28 cellular contexts compared by ENCODE assay signal in the genomic region with DNA sequence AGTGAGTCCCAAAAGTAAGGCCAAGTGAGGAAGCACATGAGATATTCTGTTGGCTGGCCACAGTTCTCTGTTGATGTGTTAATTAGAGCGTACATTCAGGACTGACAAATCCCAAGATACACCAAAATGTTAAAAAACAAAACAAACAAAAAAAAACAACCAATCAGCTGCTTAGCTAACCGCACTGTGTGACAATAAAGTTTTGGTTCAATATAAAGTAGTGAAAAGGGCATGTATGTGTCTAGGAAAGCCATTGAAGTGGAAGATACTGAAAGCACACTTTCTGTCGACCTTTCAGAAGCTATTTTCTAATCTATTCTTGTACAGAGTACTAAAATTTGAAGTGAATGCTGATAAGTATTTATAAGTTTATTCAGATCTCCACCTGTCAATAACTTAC. TPM values are rescaled to one million over a fixed set of nuclear protein-coding genes. Genes with fewer than 3 reads are reported as not detected.
DNase-seq lines count a peak whose midpoint lies in the region; ATAC-seq, FAIRE-seq and TF ChIP-seq lines count a peak whose summit lies in the region.
"Had no signal": no experiment of that assay in that cellular context is flagged by ENCODE, and none has a peak within 500 bp of the region (broad histone marks: within the 10 kb centered on the region; RNA-seq: fewer than 3 reads in every experiment).

No MANE protein-coding gene starts in this region.

- no peak overlapping the region for H3K4me3 ChIP-seq in HepG2 (replicated peaks in 1 of 3; ENCODE audit: insufficient read depth in 1 of 3, low read depth in 2 of 3, low read length in 3 of 3)
- H3K4me3 ChIP-seq in right lobe of liver, result no peak overlapping the region
- H3K4me3 ChIP-seq in GM23338, result no peak overlapping the region
- H3K4me3 ChIP-seq in GM12878, result no peak overlapping the region
- H3K4me3 ChIP-seq in esophagus squamous epithelium, result no peak overlapping the region
- H3K4me3 ChIP-seq: A549 had no signal

- BruUV-seq in HepG2 (replicated peaks; lab: Mats Ljungman, UMichigan) (no TSS peak), GM12878 (replicated peaks; lab: Mats Ljungman, UMichigan) (no TSS peak)

- no peaks in the 10 kb centered on the region for H3K36me3 ChIP-seq in HepG2 (replicated peaks in 1 of 2; ENCODE audit: control insufficient read depth in 1 of 2, insufficient read depth in 2 of 2, low read length in 2 of 2)
- no peaks in the 10 kb centered on the region for H3K36me3 ChIP-seq in right lobe of liver
- H3K36me3 ChIP-seq in GM23338 (ENCODE audit: insufficient read depth), result no peaks in the 10 kb centered on the region
- no peaks in the 10 kb centered on the region for H3K36me3 ChIP-seq in GM12878 (ENCODE audit: control insufficient read depth in 2 of 2, insufficient read depth in 2 of 2, low read length in 1 of 2)
- no peaks in the 10 kb centered on the region for H3K36me3 ChIP-seq in esophagus squamous epithelium

- no peaks in the 10 kb centered on the region for H3K9me3 Mint-ChIP-seq in GM23338
- H3K9me3 Mint-ChIP-seq: CD4-positive, alpha-beta memory T cell had no signal

- no peak for TF ChIP-seq CTCF in HepG2 (CRISPR knock-in tag; IDR thresholded peaks at IDR 0.05)
- no peak for TF ChIP-seq CTCF in right lobe of liver (IDR thresholded peaks at IDR 0.05)
- no peak for TF ChIP-seq CTCF in GM23338 (conservative IDR thresholded peaks at IDR 0.05; ENCODE audit: low read depth in 2 of 2)
- TF ChIP-seq CTCF in GM12878 (IDR thresholded peaks at IDR 0.05 in 2 of 3, conservative IDR thresholded peaks at IDR 0.05 in 1 of 3; ENCODE audit: control insufficient read depth in 2 of 3, extremely low read depth in 1 of 3, insufficient read depth in 1 of 3, low read depth in 3 of 3, low read length in 3 of 3), result no peak
- TF ChIP-seq CTCF in esophagus squamous epithelium (IDR thresholded peaks at IDR 0.05), result no peak

- RAD21 ChIA-PET in GM12878 (lab: Charles Lee; ENCODE audit: unreplicated experiment), result no interaction called here

- no peak for DNase-seq in HepG2 (ENCODE audit: low spot score)
- no peak for DNase-seq in right lobe of liver
- no peak for DNase-seq in GM23338 (ENCODE audit: low spot score)
- no peak for DNase-seq in GM12878 (ENCODE audit: low read depth, low spot score)
- DNase-seq in HuH-7.5 (ENCODE audit: low spot score), result no peak
- DNase-seq in Right ventricle myocardium inferior (ENCODE audit: missing footprints), result no peak
- no peak for DNase-seq in esophagus squamous epithelium (lab: John Stamatoyannopoulos, UW)
- DNase-seq: AML-193; C1 segment of cervical spinal cord; CD4-positive, alpha-beta memory T cell; CD4-positive, CD25-positive, alpha-beta regulatory T cell; CD8-positive, alpha-beta memory T cell; COR-L47; DMS 273 treated with DMSO at 0.1 percent for 48 hours; DMS153; DMS53; DMS79; DND-41; EL; GDM1 had no signal

- H3K4me1 Mint-ChIP-seq in GM23338, result no peaks in the 10 kb centered on the region
- H3K4me1 Mint-ChIP-seq: B cell; CD14-positive monocyte; CD4-positive, alpha-beta memory T cell; CD4-positive, CD25-positive, alpha-beta regulatory T cell; CD8-positive, alpha-beta memory T cell had no signal

- H4K20me1 ChIP-seq in HepG2 (ENCODE audit: insufficient read depth, low read length) (no peaks in the 10 kb centered on the region), GM23338 (replicated peaks; ENCODE audit: insufficient read depth) (no peaks in the 10 kb centered on the region), GM12878 (ENCODE audit: control insufficient read depth, insufficient read depth) (no peaks in the 10 kb centered on the region)

- 9% methylated on average over 3 of the region's 3 CpGs for WGBS in HepG2 (ENCODE audit: low lambda C conversion rate)
- WGBS in right lobe of liver (ENCODE audit: insufficient coverage, low coverage, low lambda C conversion rate, missing lambda C conversion rate), result 86% methylated on average over 3 of the region's 3 CpGs
- WGBS in GM12878 (ENCODE audit: insufficient coverage, insufficient replicate concordance, low lambda C conversion rate, missing lambda C conversion rate), result 36% methylated on average over 3 of the region's 3 CpGs
- 78 to 79% methylated on average over 3 of the region's 3 CpGs for WGBS in esophagus squamous epithelium, 2 donors

- no peak overlapping the region for H3K27ac Mint-ChIP-seq in GM23338
- H3K27ac Mint-ChIP-seq: B cell; CD14-positive monocyte; CD4-positive, alpha-beta memory T cell; CD4-positive, CD25-positive, alpha-beta regulatory T cell; CD8-positive, alpha-beta memory T cell had no signal

- SMC1A ChIA-PET in GM12878 (lab: Charles Lee; ENCODE audit: uncharacterized antibody, unreplicated experiment), result no interaction called here

- H3K27me3 ChIP-seq in HepG2 (ENCODE audit: control insufficient read depth in 1 of 2, insufficient read depth in 2 of 2, low read length in 2 of 2), result no peaks in the 10 kb centered on the region
- no peaks in the 10 kb centered on the region for H3K27me3 ChIP-seq in right lobe of liver
- no peaks in the 10 kb centered on the region for H3K27me3 ChIP-seq in GM23338 (ENCODE audit: insufficient read depth)
- no peaks in the 10 kb centered on the region for H3K27me3 ChIP-seq in GM12878 (replicated peaks in 1 of 2; ENCODE audit: control insufficient read depth in 2 of 2, insufficient read depth in 2 of 2, low read length in 1 of 2)
- no peaks in the 10 kb centered on the region for H3K27me3 ChIP-seq in esophagus squamous epithelium

- CTCF ChIA-PET in HepG2 (lab: Yijun Ruan, JAX; ENCODE audit: low intra/inter-chr PET ratio, low total read pairs) (no interaction called here), GM12878 (lab: Yijun Ruan, JAX) (no interaction called here)

- H3K9me3 ChIP-seq in HepG2 (ENCODE audit: low read length) (no peaks in the 10 kb centered on the region), right lobe of liver (no peaks in the 10 kb centered on the region), GM12878 (replicated peaks; ENCODE audit: control insufficient read depth, insufficient read depth, low read length) (no peaks in the 10 kb centered on the region; the same call in 2 of the 3 replicates), esophagus squamous epithelium (no peaks in the 10 kb centered on the region)
- H3K9me3 ChIP-seq: A549 had no signal

- H2AFZ ChIP-seq in HepG2 (ENCODE audit: low read length) (no peak overlapping the region), GM23338 (peak overlapping the region; percentile 16; the same call in 1 of the 2 replicates), GM12878 (ENCODE audit: control insufficient read depth, low read depth, low read length) (no peak overlapping the region)

- TF ChIP-seq POLR2A in HepG2 (IDR thresholded peaks at IDR 0.05; ENCODE audit: insufficient read depth in 1 of 2, low read depth in 2 of 2, low read length in 2 of 2) (no peak), right lobe of liver (IDR thresholded peaks at IDR 0.05) (no peak), GM12878 (IDR thresholded peaks at IDR 0.05; ENCODE audit: low read depth, low read length) (no peak), esophagus squamous epithelium (IDR thresholded peaks at IDR 0.05) (no peak)

- in situ Hi-C loops in HepG2 (cut with HindIII; ENCODE audit: extremely low pct_ligation_motif_present, low pct_unique_long_range_greater_than_20kb), result no loop called here
- in situ Hi-C loops in GM12878 (cut with MboI), result no loop called here

- H3K27ac ChIP-seq in HepG2 (ENCODE audit: extremely low read length, insufficient read depth, low read length) (no peak overlapping the region), right lobe of liver (no peak overlapping the region), GM23338 (ENCODE audit: low read depth) (no peak overlapping the region), GM12878 (ENCODE audit: control insufficient read depth, insufficient read depth) (no peak overlapping the region), esophagus squamous epithelium (no peak overlapping the region)
- H3K27ac ChIP-seq: 22Rv1, A549 had no signal

- H3K4me1 ChIP-seq in HepG2 (ENCODE audit: insufficient read depth, low read length) (no peaks in the 10 kb centered on the region), right lobe of liver (no peaks in the 10 kb centered on the region), GM23338 (ENCODE audit: insufficient read depth) (no peaks in the 10 kb centered on the region), GM12878 (ENCODE audit: control insufficient read depth, insufficient read depth, low read length) (no peaks in the 10 kb centered on the region), esophagus squamous epithelium (no peaks in the 10 kb centered on the region)
- H3K4me1 ChIP-seq: A549 had no signal

- H3K4me3 Mint-ChIP-seq in GM23338, result no peak overlapping the region
- H3K4me3 Mint-ChIP-seq: B cell; CD14-positive monocyte; CD4-positive, alpha-beta memory T cell; CD4-positive, CD25-positive, alpha-beta regulatory T cell; CD8-positive, alpha-beta memory T cell had no signal

- no peaks in the 10 kb centered on the region for H3K36me3 Mint-ChIP-seq in GM23338 (ENCODE audit: low read depth)
- H3K36me3 Mint-ChIP-seq: CD14-positive monocyte; CD4-positive, alpha-beta memory T cell; CD8-positive, alpha-beta memory T cell had no signal

- no peak for TF ChIP-seq RAD21 in HepG2 (CRISPR knock-in tag; IDR thresholded peaks at IDR 0.05)
- TF ChIP-seq RAD21 in GM12878 (IDR thresholded peaks at IDR 0.05; ENCODE audit: insufficient read depth, low read depth, low read length), result no peak

- H3K27me3 Mint-ChIP-seq in GM23338 (ENCODE audit: insufficient read depth, low read depth, poor library complexity), result peaks cover 2% of the 10 kb centered on the region
- H3K27me3 Mint-ChIP-seq: CD4-positive, CD25-positive, alpha-beta regulatory T cell had no signal

- no peak for TF ChIP-seq EP300 in HepG2 (IDR thresholded peaks at IDR 0.05; ENCODE audit: low read depth in 2 of 2, low read length in 2 of 2)
- TF ChIP-seq EP300 in HepG2 (CRISPR knock-in tag; IDR thresholded peaks at IDR 0.05; ENCODE audit: borderline replicate concordance), result no peak
- TF ChIP-seq EP300 in GM12878 (IDR thresholded peaks at IDR 0.05; ENCODE audit: borderline replicate concordance in 1 of 2, control insufficient read depth in 1 of 2, low read depth in 2 of 2, low read length in 2 of 2), result no peak

- H3K9ac ChIP-seq in HepG2 (ENCODE audit: insufficient read depth, low read depth, low read length) (no peak overlapping the region), GM12878 (ENCODE audit: control insufficient read depth, insufficient read depth, low read length) (no peak overlapping the region)

- no peaks in the 10 kb centered on the region for H3F3A ChIP-seq in GM23338 (replicated peaks; ENCODE audit: low read depth)

- FAIRE-seq in HepG2 (lab: Jason Lieb, UNC) (no peak), GM12878 (lab: Jason Lieb, UNC) (no peak)
- FAIRE-seq: A549, GM12892, GM18507 had no signal

- no peaks in the 10 kb centered on the region for H3K79me2 ChIP-seq in HepG2 (ENCODE audit: insufficient read depth, low read length)
- H3K79me2 ChIP-seq in GM23338 (replicated peaks; ENCODE audit: insufficient read depth), result no peaks in the 10 kb centered on the region
- H3K79me2 ChIP-seq in GM12878 (ENCODE audit: control insufficient read depth, insufficient read depth, low read length), result no peaks in the 10 kb centered on the region

- intact Hi-C loops in HepG2 (cut with micrococcal nuclease; ENCODE audit: unreplicated experiment), result no loop called here
- intact Hi-C loops in right lobe of liver (cut with DNase I), result no loop called here
- intact Hi-C loops in GM12878 (cut with micrococcal nuclease; ENCODE audit: unreplicated experiment), result no loop called here
- intact Hi-C loops in Right ventricle myocardium inferior (cut with DNase I), result no loop called here
- intact Hi-C loops in esophagus squamous epithelium (cut with DNase I), result no loop called here

- H3K9me2 ChIP-seq in GM23338 (ENCODE audit: insufficient read depth), result no peaks in the 10 kb centered on the region; the same call in 1 of the 2 replicates

- POLR2A ChIA-PET in HepG2 (lab: Yijun Ruan, JAX), result no interaction called here
- POLR2A ChIA-PET in GM12878 (lab: Charles Lee), result no interaction called here

- ATAC-seq in HepG2 (no peak), right lobe of liver (no peak), GM23338 (no peak), GM12878 (no peak), Right ventricle myocardium inferior (no peak)
- ATAC-seq: A549 had no signal

- no peak overlapping the region for H3K4me2 ChIP-seq in HepG2 (ENCODE audit: low read depth, low read length)
- no peak overlapping the region for H3K4me2 ChIP-seq in GM23338
- no peak overlapping the region for H3K4me2 ChIP-seq in GM12878 (ENCODE audit: control insufficient read depth, insufficient read depth)
- H3K4me2 ChIP-seq: A549 had no signal

RNA-seq across cellular contexts. Expression of gene NHLRC1, which starts 26.1 kb away (rescaled TPM):
- total RNA-seq in HepG2 (2016; rRNA removed; fragmentation: Illumina TruSeq; extraction: Trizol) (0.11 and 0.20 TPM in 2 replicates), right lobe of liver (1 to 10 TPM; 2.2 to 3.0 (median 2.7) TPM), GM12878 (2014; rRNA removed) (0.17 and 0.27 TPM in 2 replicates), GM12878 (2014; rRNA removed; fragmentation: Illumina TruSeq; extraction: Trizol) (0.09 TPM in 1 of 2 replicates, not detected in the other), GM12878 (2021) (0.15 and 0.21 TPM in 2 replicates), Right ventricle myocardium inferior (1.2 TPM), esophagus squamous epithelium (1 to 10 TPM in 3 of 4 donors, under 1 TPM in 1; 0.49 to 1.8 (median 1.3) TPM)
- 0.18 TPM in 1 of 2 replicates, not detected in the other for total RNA-seq in HepG2 (2016; cell fraction: cytosol; rRNA removed; fragmentation: Illumina TruSeq; extraction: Trizol; ENCODE audit: low read depth)
- 0.10 and 0.17 TPM in 2 replicates for total RNA-seq in HepG2 (2016; cell fraction: insoluble cytoplasmic fraction; rRNA removed; fragmentation: Illumina TruSeq; extraction: Trizol)
- 0.21 and 0.28 TPM in 2 replicates for total RNA-seq in HepG2 (2016; cell fraction: membrane; rRNA removed; fragmentation: Illumina TruSeq; extraction: Trizol)
- total RNA-seq in HepG2 (2016; cell fraction: nucleus; rRNA removed; fragmentation: Illumina TruSeq; extraction: Trizol), result 0.25 and 0.28 TPM in 2 replicates
- polyA plus RNA-seq in HepG2 (2011; rRNA removed) (0.04 TPM in 1 of 2 replicates, not detected in the other), GM23338 (2016; fragmentation: Nextera tagmentation; extraction: Ambion mirVana) (1.1 and 1.2 TPM in 2 replicates), GM12878 (2011; rRNA removed) (0.04 TPM in 1 of 2 replicates, not detected in the other), GM12878 (2014; fragmentation: Illumina TruSeq; extraction: Trizol) (0.21 TPM in 1 of 2 replicates, not detected in the other), GM12878 (2014; fragmentation: Nextera tagmentation; extraction: Ambion mirVana) (under 1 TPM in 1 of 2 experiments, not detected in 1; 0.04 TPM), GM12878 (2014; rRNA removed) (0.22 and 0.23 TPM in 2 replicates), GM12878 (2016; fragmentation: Nextera tagmentation; extraction: Ambion mirVana) (under 1 TPM in 1 of 2 experiments, not detected in 1; 0.07 TPM)
- 0.03 TPM in 1 of 2 replicates, not detected in the other for polyA plus RNA-seq in HepG2 (2011; cell fraction: cytosol; rRNA removed)
- polyA plus RNA-seq in HepG2 (2011; cell fraction: nucleus; rRNA removed), result 0.06 and 0.07 TPM in 2 replicates
- not detected in 2 replicates for polyA plus RNA-seq in HepG2 (2012)
- polyA plus RNA-seq in HepG2 (2016; cell fraction: cytosol; fragmentation: Illumina TruSeq; extraction: Trizol; ENCODE audit: low read depth), result 0.08 TPM in 1 of 2 replicates, not detected in the other
- polyA plus RNA-seq in HepG2 (2016; cell fraction: insoluble cytoplasmic fraction; fragmentation: Illumina TruSeq; extraction: Trizol; ENCODE audit: low read depth), result 0.10 and 0.16 TPM in 2 replicates
- 0.08 and 0.12 TPM in 2 replicates for polyA plus RNA-seq in HepG2 (2016; cell fraction: membrane; fragmentation: Illumina TruSeq; extraction: Trizol; ENCODE audit: low read depth)
- not detected in 2 replicates for polyA plus RNA-seq in HepG2 (2016; cell fraction: nucleus; fragmentation: Illumina TruSeq; extraction: Trizol; ENCODE audit: insufficient read depth, low read depth)
- not detected in 2 replicates for polyA minus RNA-seq in HepG2 (2011; rRNA and poly(A)+ RNA removed; ENCODE audit: low replicate concordance)
- polyA minus RNA-seq in HepG2 (2011; cell fraction: cytosol; rRNA and poly(A)+ RNA removed), result not detected in 2 replicates
- polyA minus RNA-seq in HepG2 (2011; cell fraction: nucleus; rRNA and poly(A)+ RNA removed), result not detected in 2 replicates
- 1.0 and 1.1 TPM in 2 replicates for total RNA-seq in GM23338 (2014; rRNA removed; shearing (Covaris generic))
- total RNA-seq in GM12878 (2013; cell fraction: nucleolus; rRNA removed), result 0.27 TPM in 1 of 2 replicates, not detected in the other
- polyA plus RNA-seq in GM12878 (2011; ENCODE audit: low read depth), result 0.42 TPM
- not detected in 2 replicates for polyA plus RNA-seq in GM12878 (2011; cell fraction: cytosol; rRNA removed)
- polyA plus RNA-seq in GM12878 (2011; cell fraction: nucleus; rRNA removed), result not detected in 2 replicates
- 0.27 and 0.45 TPM in 2 replicates for polyA plus RNA-seq in GM12878 (2012)
- polyA minus RNA-seq in GM12878 (2011; rRNA and poly(A)+ RNA removed), result not detected in 2 replicates
- not detected in 2 replicates for polyA minus RNA-seq in GM12878 (2011; cell fraction: cytosol; rRNA and poly(A)+ RNA removed)
- 0.12 TPM in 1 of 2 replicates, not detected in the other for polyA minus RNA-seq in GM12878 (2011; cell fraction: nucleus; rRNA and poly(A)+ RNA removed)
- total RNA-seq: A172, G401 had no signal

RNA-seq across cellular contexts. Expression of gene TPMT, which starts 58.5 kb away (rescaled TPM):
- 22.8 and 33.3 TPM in 2 replicates for total RNA-seq in HepG2 (2016; rRNA removed; fragmentation: Illumina TruSeq; extraction: Trizol)
- total RNA-seq in HepG2 (2016; cell fraction: cytosol; rRNA removed; fragmentation: Illumina TruSeq; extraction: Trizol; ENCODE audit: low read depth), result 6.9 and 7.2 TPM in 2 replicates
- 22.5 and 34.3 TPM in 2 replicates for total RNA-seq in HepG2 (2016; cell fraction: insoluble cytoplasmic fraction; rRNA removed; fragmentation: Illumina TruSeq; extraction: Trizol)
- 16.6 and 17.8 TPM in 2 replicates for total RNA-seq in HepG2 (2016; cell fraction: membrane; rRNA removed; fragmentation: Illumina TruSeq; extraction: Trizol)
- total RNA-seq in HepG2 (2016; cell fraction: nucleus; rRNA removed; fragmentation: Illumina TruSeq; extraction: Trizol), result 8.8 and 9.6 TPM in 2 replicates
- 9.5 and 11.1 TPM in 2 replicates for polyA plus RNA-seq in HepG2 (2011; rRNA removed)
- 6.1 and 8.9 TPM in 2 replicates for polyA plus RNA-seq in HepG2 (2011; cell fraction: cytosol; rRNA removed)
- 1.9 and 2.4 TPM in 2 replicates for polyA plus RNA-seq in HepG2 (2011; cell fraction: nucleus; rRNA removed)
- 9.8 and 12.6 TPM in 2 replicates for polyA plus RNA-seq in HepG2 (2012)
- polyA plus RNA-seq in HepG2 (2016; cell fraction: cytosol; fragmentation: Illumina TruSeq; extraction: Trizol; ENCODE audit: low read depth), result 9.7 and 11.0 TPM in 2 replicates
- polyA plus RNA-seq in HepG2 (2016; cell fraction: insoluble cytoplasmic fraction; fragmentation: Illumina TruSeq; extraction: Trizol; ENCODE audit: low read depth), result 43.3 and 51.0 TPM in 2 replicates
- 18.1 and 18.9 TPM in 2 replicates for polyA plus RNA-seq in HepG2 (2016; cell fraction: membrane; fragmentation: Illumina TruSeq; extraction: Trizol; ENCODE audit: low read depth)
- polyA plus RNA-seq in HepG2 (2016; cell fraction: nucleus; fragmentation: Illumina TruSeq; extraction: Trizol; ENCODE audit: insufficient read depth, low read depth), result 17.2 and 20.4 TPM in 2 replicates
- polyA minus RNA-seq in HepG2 (2011; rRNA and poly(A)+ RNA removed; ENCODE audit: low replicate concordance), result 2.2 and 4.7 TPM in 2 replicates
- polyA minus RNA-seq in HepG2 (2011; cell fraction: cytosol; rRNA and poly(A)+ RNA removed), result 4.4 TPM in 2 replicates
- polyA minus RNA-seq in HepG2 (2011; cell fraction: nucleus; rRNA and poly(A)+ RNA removed), result 3.2 and 4.7 TPM in 2 replicates
- 10 to 100 TPM; 26.5 to 31.8 (median 27.7) TPM for total RNA-seq in right lobe of liver
- 17.5 and 21.6 TPM in 2 replicates for total RNA-seq in GM23338 (2014; rRNA removed; shearing (Covaris generic))
- 15.5 and 19.5 TPM in 2 replicates for polyA plus RNA-seq in GM23338 (2016; fragmentation: Nextera tagmentation; extraction: Ambion mirVana)
- total RNA-seq in GM12878 (2013; cell fraction: nucleolus; rRNA removed), result 2.5 and 2.6 TPM in 2 replicates
- 11.6 and 13.8 TPM in 2 replicates for total RNA-seq in GM12878 (2014; rRNA removed)
- 16.3 and 17.0 TPM in 2 replicates for total RNA-seq in GM12878 (2014; rRNA removed; fragmentation: Illumina TruSeq; extraction: Trizol)
- 7.9 and 8.2 TPM in 2 replicates for total RNA-seq in GM12878 (2021)
- polyA plus RNA-seq in GM12878 (2011; ENCODE audit: low read depth), result 5.6 TPM
- polyA plus RNA-seq in GM12878 (2011; rRNA removed), result 16.5 and 24.9 TPM in 2 replicates
- polyA plus RNA-seq in GM12878 (2011; cell fraction: cytosol; rRNA removed), result 8.1 and 8.3 TPM in 2 replicates
- 2.4 and 3.1 TPM in 2 replicates for polyA plus RNA-seq in GM12878 (2011; cell fraction: nucleus; rRNA removed)
- polyA plus RNA-seq in GM12878 (2012), result 6.5 and 8.6 TPM in 2 replicates
- polyA plus RNA-seq in GM12878 (2014; fragmentation: Illumina TruSeq; extraction: Trizol), result 18.2 and 24.3 TPM in 2 replicates
- polyA plus RNA-seq in GM12878 (2014; fragmentation: Nextera tagmentation; extraction: Ambion mirVana), result 10 to 100 TPM; 16.2 to 16.4 TPM
- 10.9 and 13.0 TPM in 2 replicates for polyA plus RNA-seq in GM12878 (2014; rRNA removed)
- polyA plus RNA-seq in GM12878 (2016; fragmentation: Nextera tagmentation; extraction: Ambion mirVana), result 10 to 100 TPM; 16.5 to 17.7 TPM
- polyA minus RNA-seq in GM12878 (2011; rRNA and poly(A)+ RNA removed), result 5.1 and 8.4 TPM in 2 replicates
- polyA minus RNA-seq in GM12878 (2011; cell fraction: cytosol; rRNA and poly(A)+ RNA removed), result 2.9 and 3.1 TPM in 2 replicates
- 1.2 and 1.8 TPM in 2 replicates for polyA minus RNA-seq in GM12878 (2011; cell fraction: nucleus; rRNA and poly(A)+ RNA removed)
- total RNA-seq in Right ventricle myocardium inferior, result 12.0 TPM
- total RNA-seq in esophagus squamous epithelium, result 10 to 100 TPM in 3 of 4 donors, 1 to 10 TPM in 1; 8.1 to 16.1 (median 12.7) TPM

RNA-seq across cellular contexts. Expression of gene KDM1B, which starts 58.8 kb away (rescaled TPM):
- total RNA-seq in HepG2 (2016; rRNA removed; fragmentation: Illumina TruSeq; extraction: Trizol) (13.2 and 22.1 TPM in 2 replicates), right lobe of liver (10 to 100 TPM in 2 of 6 experiments, 1 to 10 TPM in 4; 5.0 to 12.1 (median 9.3) TPM), GM12878 (2014; rRNA removed) (9.5 and 11.0 TPM in 2 replicates), GM12878 (2014; rRNA removed; fragmentation: Illumina TruSeq; extraction: Trizol) (12.3 and 12.9 TPM in 2 replicates), GM12878 (2021) (16.2 and 20.0 TPM in 2 replicates), Right ventricle myocardium inferior (13.0 TPM), esophagus squamous epithelium (10 to 100 TPM; 12.2 to 24.5 (median 18.2) TPM)
- 5.9 and 7.8 TPM in 2 replicates for total RNA-seq in HepG2 (2016; cell fraction: cytosol; rRNA removed; fragmentation: Illumina TruSeq; extraction: Trizol; ENCODE audit: low read depth)
- 13.0 and 19.5 TPM in 2 replicates for total RNA-seq in HepG2 (2016; cell fraction: insoluble cytoplasmic fraction; rRNA removed; fragmentation: Illumina TruSeq; extraction: Trizol)
- 9.4 and 9.5 TPM in 2 replicates for total RNA-seq in HepG2 (2016; cell fraction: membrane; rRNA removed; fragmentation: Illumina TruSeq; extraction: Trizol)
- total RNA-seq in HepG2 (2016; cell fraction: nucleus; rRNA removed; fragmentation: Illumina TruSeq; extraction: Trizol), result 11.7 and 12.5 TPM in 2 replicates
- polyA plus RNA-seq in HepG2 (2011; rRNA removed) (9.2 and 9.8 TPM in 2 replicates), GM23338 (2016; fragmentation: Nextera tagmentation; extraction: Ambion mirVana) (2.2 and 3.8 TPM in 2 replicates), GM12878 (2011; rRNA removed) (22.5 and 25.2 TPM in 2 replicates), GM12878 (2014; fragmentation: Illumina TruSeq; extraction: Trizol) (14.6 and 18.0 TPM in 2 replicates), GM12878 (2014; fragmentation: Nextera tagmentation; extraction: Ambion mirVana) (1 to 10 TPM; 1.7 to 2.9 TPM), GM12878 (2014; rRNA removed) (11.2 and 13.6 TPM in 2 replicates), GM12878 (2016; fragmentation: Nextera tagmentation; extraction: Ambion mirVana) (10 to 100 TPM; 14.3 to 16.3 TPM)
- 6.8 and 7.3 TPM in 2 replicates for polyA plus RNA-seq in HepG2 (2011; cell fraction: cytosol; rRNA removed)
- 7.2 and 8.6 TPM in 2 replicates for polyA plus RNA-seq in HepG2 (2011; cell fraction: nucleus; rRNA removed)
- polyA plus RNA-seq in HepG2 (2012), result 8.3 and 8.4 TPM in 2 replicates
- polyA plus RNA-seq in HepG2 (2016; cell fraction: cytosol; fragmentation: Illumina TruSeq; extraction: Trizol; ENCODE audit: low read depth), result 1.1 and 1.2 TPM in 2 replicates
- 21.7 and 21.8 TPM in 2 replicates for polyA plus RNA-seq in HepG2 (2016; cell fraction: insoluble cytoplasmic fraction; fragmentation: Illumina TruSeq; extraction: Trizol; ENCODE audit: low read depth)
- 4.8 and 5.0 TPM in 2 replicates for polyA plus RNA-seq in HepG2 (2016; cell fraction: membrane; fragmentation: Illumina TruSeq; extraction: Trizol; ENCODE audit: low read depth)
- 16.9 and 18.0 TPM in 2 replicates for polyA plus RNA-seq in HepG2 (2016; cell fraction: nucleus; fragmentation: Illumina TruSeq; extraction: Trizol; ENCODE audit: insufficient read depth, low read depth)
- 12.9 and 19.5 TPM in 2 replicates for polyA minus RNA-seq in HepG2 (2011; rRNA and poly(A)+ RNA removed; ENCODE audit: low replicate concordance)
- polyA minus RNA-seq in HepG2 (2011; cell fraction: cytosol; rRNA and poly(A)+ RNA removed), result 10.6 and 12.8 TPM in 2 replicates
- 7.3 and 9.9 TPM in 2 replicates for polyA minus RNA-seq in HepG2 (2011; cell fraction: nucleus; rRNA and poly(A)+ RNA removed)
- total RNA-seq in GM23338 (2014; rRNA removed; shearing (Covaris generic)), result 6.9 and 9.0 TPM in 2 replicates
- total RNA-seq in GM12878 (2013; cell fraction: nucleolus; rRNA removed), result 19.3 and 19.8 TPM in 2 replicates
- 5.4 TPM for polyA plus RNA-seq in GM12878 (2011; ENCODE audit: low read depth)
- 14.8 and 17.0 TPM in 2 replicates for polyA plus RNA-seq in GM12878 (2011; cell fraction: cytosol; rRNA removed)
- polyA plus RNA-seq in GM12878 (2011; cell fraction: nucleus; rRNA removed), result 10.1 and 10.2 TPM in 2 replicates
- 7.4 and 10.0 TPM in 2 replicates for polyA plus RNA-seq in GM12878 (2012)
- 23.6 and 31.2 TPM in 2 replicates for polyA minus RNA-seq in GM12878 (2011; rRNA and poly(A)+ RNA removed)
- polyA minus RNA-seq in GM12878 (2011; cell fraction: cytosol; rRNA and poly(A)+ RNA removed), result 11.0 and 12.4 TPM in 2 replicates
- 5.2 and 6.9 TPM in 2 replicates for polyA minus RNA-seq in GM12878 (2011; cell fraction: nucleus; rRNA and poly(A)+ RNA removed)
